In genomic region chr4:9000505-9001001, GRCh38 we compare ENCODE assay signal across 8 cellular contexts.
DNase-seq lines count a peak whose midpoint lies in the region; ATAC-seq, FAIRE-seq and TF ChIP-seq lines count a peak whose summit lies in the region.
"Not testable (repeated sequence)": the region's sequence is repeated elsewhere in the genome, so short reads cannot be mapped to it uniquely, and the experiment has no call there.

No MANE protein-coding gene starts in this region.

- 0% methylated on average over 24 of the region's 52 CpGs for WGBS in K562 (ENCODE audit: insufficient coverage, low coverage, missing lambda C conversion rate)

- POLR2A ChIA-PET in K562 (lab: Yijun Ruan, JAX); naive thymus-derived CD4-positive, alpha-beta T cell (lab: Charles Lee): not testable (repeated sequence)

- not testable (repeated sequence) for H3K9me3 Mint-ChIP-seq in naive thymus-derived CD4-positive, alpha-beta T cell

- not testable (repeated sequence) for H4K20me1 ChIP-seq in K562 (replicated peaks; ENCODE audit: control insufficient read depth, insufficient read depth, low read length)

- not testable (repeated sequence) for H3K36me3 Mint-ChIP-seq in naive thymus-derived CD4-positive, alpha-beta T cell

- not testable (repeated sequence) for H3K9ac ChIP-seq in K562 (ENCODE audit: insufficient read depth in 1 of 2, low read depth in 2 of 2, low read length in 2 of 2)

- H3K36me3 ChIP-seq in K562 (ENCODE audit: control insufficient read depth, insufficient read depth, low read length); naive thymus-derived CD4-positive, alpha-beta T cell (ENCODE audit: control insufficient read depth in 2 of 3, insufficient read depth in 3 of 3, low read length in 3 of 3): not testable (repeated sequence)

- not testable (repeated sequence) for H3K4me2 ChIP-seq in K562 (ENCODE audit: insufficient read depth, low read length)

- not testable (repeated sequence) for TF ChIP-seq EP300 in K562 (IDR thresholded peaks at IDR 0.05; ENCODE audit: low read length)

- not testable (repeated sequence) for FAIRE-seq in K562 (lab: Jason Lieb, UNC)

- TF ChIP-seq RAD21 in K562 (CRISPR knock-in tag; conservative IDR thresholded peaks at IDR 0.05 in 1 of 2, IDR thresholded peaks at IDR 0.05 in 1 of 2): peak; percentile 44 to 55

- DNase-seq in AG08396 (ENCODE audit: low spot score) (peak; percentile 71), GM20000 (ENCODE audit: low spot score) (peak; percentile 68), NCI-H748 (lab: John Stamatoyannopoulos, UW; ENCODE audit: unreplicated experiment) (peak; percentile 26), K562 (ENCODE audit: extremely low read depth in 1 of 4, low spot score in 3 of 4) (peak; percentile 45 to 78 (median 72)), head of caudate nucleus (peak in 40 of 42 donors; percentile 23 to 87 (median 66))
- peak; percentile 40 for DNase-seq in activated CD4-positive, alpha-beta T cell treated with anti-CD3 and anti-CD28 coated beads, Interleukin-2, amount 50 U/mL, for 1 hour
- DNase-seq in naive thymus-derived CD4-positive, alpha-beta T cell: peak; percentile 10 to 69 (median 43)
- DNase-seq in stimulated activated CD4-positive, alpha-beta T cell treated with anti-CD3 and anti-CD28 coated beads, Interleukin-4, amount 100 ng/mL, for 48 hours (ENCODE audit: low read depth in 2 of 2): peak; percentile 22 to 45

- H3K9me1 ChIP-seq in K562 (ENCODE audit: control insufficient read depth, insufficient read depth, low read length): not testable (repeated sequence)

- H3K4me3 ChIP-seq in K562; naive thymus-derived CD4-positive, alpha-beta T cell (ENCODE audit: low read length): not testable (repeated sequence)

- peak; percentile 75 for ATAC-seq in K562
- ATAC-seq in naive thymus-derived CD4-positive, alpha-beta T cell: not testable (repeated sequence)

- TF ChIP-seq POLR2A in K562 (conservative IDR thresholded peaks at IDR 0.05): not testable (repeated sequence)

- peak; percentile 67 for TF ChIP-seq CTCF in GM20000 (IDR thresholded peaks at IDR 0.05; ENCODE audit: extremely low read depth, missing control alignments)
- peak; percentile 36 to 72 (median 56); a peak in 4 of 6 replicates for TF ChIP-seq CTCF in K562 (IDR thresholded peaks at IDR 0.05 in 2 of 3, conservative IDR thresholded peaks at IDR 0.05 in 1 of 3; ENCODE audit: insufficient read depth in 2 of 3, low read depth in 1 of 3, low read length in 3 of 3)

- in situ Hi-C loops in K562 (cut with MboI): not testable (repeated sequence)

- CTCF ChIA-PET in K562 (lab: Yijun Ruan, JAX; ENCODE audit: low intra/inter-chr PET ratio): interaction anchor here (1.3 kb wide), 1 partner anchor 123 kb away, joined by 3 read pairs; no protein-coding TSS in a partner anchor
- CTCF ChIA-PET in naive thymus-derived CD4-positive, alpha-beta T cell (lab: Charles Lee): not testable (repeated sequence)

- intact Hi-C loops in K562 (cut with micrococcal nuclease): loop anchor here (5.0 kb wide), 1 partner anchor 122 kb away; no protein-coding TSS in a partner anchor
- intact Hi-C loops in head of caudate nucleus (cut with DNase I): not testable (repeated sequence)
- intact Hi-C loops in naive thymus-derived CD4-positive, alpha-beta T cell (cut with micrococcal nuclease): loop anchor here (1.0 to 10.0 kb wide), 3 partner anchors 122 to 154 kb away; no protein-coding TSS in a partner anchor

- H3K27me3 Mint-ChIP-seq in naive thymus-derived CD4-positive, alpha-beta T cell: peaks cover 7 to 24% (median 17%) of the 10 kb centered on the region in 5 donors

- H3K79me2 ChIP-seq in K562 (ENCODE audit: control insufficient read depth, insufficient read depth, low read length): not testable (repeated sequence)

- H2AFZ ChIP-seq in K562 (ENCODE audit: low read depth, low read length): not testable (repeated sequence)

- H3K4me1 Mint-ChIP-seq in naive thymus-derived CD4-positive, alpha-beta T cell: not testable (repeated sequence)

- not testable (repeated sequence) for H3K27me3 ChIP-seq in K562 (ENCODE audit: control insufficient read depth in 2 of 2, insufficient read depth in 2 of 2, low read length in 2 of 2); naive thymus-derived CD4-positive, alpha-beta T cell (ENCODE audit: control insufficient read depth in 2 of 2, insufficient read depth in 2 of 2, low read length in 2 of 2)

- H3K4me3 Mint-ChIP-seq in naive thymus-derived CD4-positive, alpha-beta T cell: peak overlapping the region in 6 of 10 donors; percentile 14 to 65 (median 54)

- not testable (repeated sequence) for H3K4me1 ChIP-seq in K562 (replicated peaks in 1 of 2; ENCODE audit: control insufficient read depth in 2 of 2, insufficient read depth in 2 of 2, low read length in 2 of 2); naive thymus-derived CD4-positive, alpha-beta T cell (ENCODE audit: control insufficient read depth in 2 of 2, insufficient read depth in 2 of 2, low read length in 2 of 2)

- not testable (repeated sequence) for H3K27ac Mint-ChIP-seq in naive thymus-derived CD4-positive, alpha-beta T cell

- not testable (repeated sequence) for BruUV-seq in K562 (replicated peaks; lab: Mats Ljungman, UMichigan)

- not testable (repeated sequence) for H3K9me3 ChIP-seq in K562 (replicated peaks; ENCODE audit: control insufficient read depth, insufficient read depth, low read depth, low read length); naive thymus-derived CD4-positive, alpha-beta T cell (ENCODE audit: control insufficient read depth in 2 of 3, low read length in 3 of 3)

- H3K27ac ChIP-seq in K562 (ENCODE audit: extremely low read depth, low read depth, low read length); naive thymus-derived CD4-positive, alpha-beta T cell (ENCODE audit: low read depth, low read length): not testable (repeated sequence)

TF ChIP-seq in K562, 482 proteins besides CTCF, POLR2A, EP300 and RAD21 (continues in another document):
- TF ChIP-seq SMC3 (conservative IDR thresholded peaks at IDR 0.05; ENCODE audit: insufficient read depth, low read depth, low read length): peak; percentile 44
- peak; percentile 89 for TF ChIP-seq ZNF121 (CRISPR knock-in tag; conservative IDR thresholded peaks at IDR 0.05)
- 0 out of 2 replicates have a peak, but pooled peaks have one; percentile 21 for TF ChIP-seq MAX (CRISPR knock-in tag; IDR thresholded peaks at IDR 0.05)
